Comparison of ENCODE assay signal across 11 cellular contexts in the genomic region with DNA sequence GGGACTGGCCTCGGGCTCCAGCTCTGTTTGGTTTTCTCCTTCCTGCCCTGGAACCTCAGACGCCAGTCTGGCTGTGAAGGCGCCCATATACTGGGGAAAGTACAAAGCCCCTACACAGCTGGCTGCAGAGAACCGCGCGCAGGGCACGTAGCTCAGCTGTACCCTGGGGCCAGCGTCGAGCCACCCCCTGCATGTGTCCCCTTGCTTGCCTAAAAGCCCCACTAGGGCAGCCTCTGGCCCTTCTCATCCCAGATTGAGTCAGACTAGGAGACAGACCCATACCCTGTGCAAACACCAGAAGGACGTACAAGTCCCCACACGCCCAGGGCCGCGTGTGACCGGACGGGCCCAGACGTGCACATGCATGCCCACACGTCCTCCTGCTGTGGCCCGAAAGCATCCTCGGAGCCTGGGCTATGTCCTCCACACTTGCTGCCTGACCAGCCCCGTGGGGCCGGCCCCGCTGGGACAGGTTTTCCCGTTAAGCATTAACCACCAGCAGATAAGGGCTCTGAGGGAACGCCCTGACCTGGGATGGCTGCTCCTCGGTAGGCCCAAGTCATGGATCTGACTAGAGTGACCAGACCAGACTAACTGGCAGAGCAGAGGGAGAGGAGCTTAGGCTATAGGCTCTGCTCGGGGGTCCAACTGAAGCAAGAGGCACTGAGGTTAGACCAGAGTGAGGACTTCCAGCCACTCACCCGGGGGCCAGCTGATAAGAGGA. TPM values are rescaled to one million over a fixed set of nuclear protein-coding genes. Genes with fewer than 3 reads are reported as not detected.
DNase-seq lines count a peak whose midpoint lies in the region; ATAC-seq and TF ChIP-seq lines count a peak whose summit lies in the region.
"Had no signal": no experiment of that assay in that cellular context is flagged by ENCODE, and none has a peak within 500 bp of the region (broad histone marks: within the 10 kb centered on the region; RNA-seq: fewer than 3 reads in every experiment).

No MANE protein-coding gene starts in this region.

- H3K9me3 ChIP-seq in RWPE2 (ENCODE audit: severe bottlenecking) (no peaks in the 10 kb centered on the region), upper lobe of left lung (no peaks in the 10 kb centered on the region)

- TF ChIP-seq POLR2A in upper lobe of left lung (IDR thresholded peaks at IDR 0.05), result no peak

- H3K27ac ChIP-seq in RWPE2 (ENCODE audit: poor library complexity, severe bottlenecking) (peak overlapping the region; percentile 96), upper lobe of left lung (peak overlapping the region; percentile 52 to 59 (median 56))

- H3K4me1 ChIP-seq in RWPE2 (ENCODE audit: insufficient read depth, poor library complexity, severe bottlenecking) (peaks cover 72% of the 10 kb centered on the region), upper lobe of left lung (peaks cover 10 to 73% (median 53%) of the 10 kb centered on the region in 4 donors)

- H3K27me3 ChIP-seq in RWPE2 (ENCODE audit: insufficient read depth, poor library complexity, severe bottlenecking) (no peaks in the 10 kb centered on the region), upper lobe of left lung (no peaks in the 10 kb centered on the region)

- ATAC-seq in RWPE2 (ENCODE audit: low read depth), result peak; percentile 52
- peak; percentile 83 for ATAC-seq in left lobe of liver
- no peak for ATAC-seq in upper lobe of left lung (ENCODE audit: low FRiP score in 2 of 2)
- ATAC-seq in GM19455 (IDR thresholded peaks at IDR 0.05; ENCODE audit: unreplicated experiment), result no peak
- ATAC-seq in HG03139 (IDR thresholded peaks at IDR 0.05; ENCODE audit: unreplicated experiment), result no peak
- ATAC-seq in HG03571 (IDR thresholded peaks at IDR 0.05; ENCODE audit: unreplicated experiment), result no peak

- H3K36me3 ChIP-seq in RWPE2 (ENCODE audit: low read depth), result no peaks in the 10 kb centered on the region
- H3K36me3 ChIP-seq in upper lobe of left lung, result no peaks in the 10 kb centered on the region

- TF ChIP-seq EP300 in upper lobe of left lung (IDR thresholded peaks at IDR 0.05), result no peak

- no peak overlapping the region for H3K4me3 ChIP-seq in RWPE2 (ENCODE audit: severe bottlenecking)
- no peak overlapping the region for H3K4me3 ChIP-seq in upper lobe of left lung

- TF ChIP-seq CTCF in RWPE2 (IDR thresholded peaks at IDR 0.05; ENCODE audit: poor library complexity, severe bottlenecking) (no peak), upper lobe of left lung (IDR thresholded peaks at IDR 0.05) (no peak)

- WGBS in upper lobe of left lung, 2 donors, result 66% methylated on average over 13 of the region's 27 CpGs; no CpG with 5 or more reads in 1 of the 2 donors

- DNase-seq in activated CD8-positive, alpha-beta memory T cell treated with anti-CD3 and anti-CD28 coated beads, Interleukin-2, amount 50 U/mL, for 48 hours, result peak; percentile 54
- DNase-seq in activated CD8-positive, alpha-beta memory T cell treated with anti-CD3 and anti-CD28 coated beads, Interleukin-2, amount 50 U/mL, for 4 hours, result no peak
- DNase-seq in RWPE2 (ENCODE audit: low spot score) (peak; percentile 98), left lobe of liver (ENCODE audit: low spot score) (peak; percentile 79), upper lobe of left lung (peak; percentile 82 to 87)
- DNase-seq: effector CD4-positive, alpha-beta T cell; NCI-H1436 treated with DMSO at 0.1 percent for 48 hours had no signal

RNA-seq across cellular contexts. Expression of gene SYT8, which starts 4.1 kb away (rescaled TPM):
- total RNA-seq in left lobe of liver, result 0.30 TPM
- 10 to 100 TPM in 4 of 6 donors, 1 to 10 TPM in 2; 7.4 to 31.3 (median 22.9) TPM for total RNA-seq in upper lobe of left lung
- total RNA-seq: activated T-helper 2 cell treated with anti-CD3 and anti-CD28 coated beads, Interferon-gamma antibody, Interleukin-2, Interleukin-4, amounts not matched to agents 10 μg/mL and 5 μg/mL and 100 μg/mL, durations not matched to agents 14 hours and 24 hours and 36 hours had no signal

RNA-seq across cellular contexts. Expression of gene TNNI2, which starts 8.1 kb away (rescaled TPM):
- total RNA-seq in left lobe of liver (not detected), upper lobe of left lung (10 to 100 TPM in 5 of 6 donors, 1 to 10 TPM in 1; 7.3 to 28.3 (median 16.7) TPM)

RNA-seq across cellular contexts. Expression of gene LSP1, which starts 22.2 kb away (rescaled TPM):
- total RNA-seq in left lobe of liver (3.6 TPM), upper lobe of left lung (100 to 1,000 TPM in 2 of 6 donors, 10 to 100 TPM in 4; 29.3 to 162 (median 66.2) TPM)

Comparison
In these comparisons a context has a peak if more than half of its experiments do, and no peak if none do; other contexts are left out.
1. ATAC-seq: peak in RWPE2 (single experiment) and left lobe of liver (single experiment); none in upper lobe of left lung (0 of 2), GM19455 (single experiment), HG03139 (single experiment) and HG03571 (single experiment).